ENCODE assay signal across 12 cellular contexts in genomic region chr3:24119321-24119751, GRCh38.
DNase-seq lines count a peak whose midpoint lies in the region; ATAC-seq and TF ChIP-seq lines count a peak whose summit lies in the region.
"Had no signal": no experiment of that assay in that cellular context is flagged by ENCODE, and none has a peak within 500 bp of the region (broad histone marks: within the 10 kb centered on the region; RNA-seq: fewer than 3 reads in every experiment).

No MANE protein-coding gene starts in this region.

- peaks cover 16% of the 10 kb centered on the region for H3K4me1 ChIP-seq in psoas muscle

- ATAC-seq in psoas muscle: peak; percentile 68 to 82 (median 77)
- no peak for ATAC-seq in GM19395 (IDR thresholded peaks at IDR 0.05; ENCODE audit: unreplicated experiment)
- ATAC-seq in HG03439 (IDR thresholded peaks at IDR 0.05; ENCODE audit: unreplicated experiment): no peak
- ATAC-seq: naive thymus-derived CD4-positive, alpha-beta T cell had no signal

- DNase-seq in GM03348 (ENCODE audit: low spot score) (peak; percentile 12), NCI-H2029 treated with DMSO at 0.1 percent for 48 hours (lab: John Stamatoyannopoulos, UW) (peak; percentile 14), epithelial cell of esophagus (ENCODE audit: low read depth) (peak; percentile 77), psoas muscle (no peak), erythroblast (lab: John Stamatoyannopoulos, UW) (no peak), coronary artery (ENCODE audit: low spot score) (no peak)
- DNase-seq: activated CD4-positive, alpha-beta T cell treated with anti-CD3 and anti-CD28 coated beads, Interleukin-2, amount 50 U/mL, for 4 hours; effector CD8-positive, alpha-beta T cell; naive thymus-derived CD4-positive, alpha-beta T cell; NCI-H1105 had no signal

- intact Hi-C loops in psoas muscle (cut with DNase I): no loop called here

- TF ChIP-seq CTCF in epithelial cell of esophagus (IDR thresholded peaks at IDR 0.05; ENCODE audit: insufficient read depth, low read depth, low read length, missing control alignments): no peak
- no peak for TF ChIP-seq CTCF in psoas muscle (IDR thresholded peaks at IDR 0.05)
- no peak for TF ChIP-seq CTCF in coronary artery (IDR thresholded peaks at IDR 0.05)

- H3K27me3 ChIP-seq in psoas muscle (ENCODE audit: insufficient read depth in 3 of 3, low read length in 2 of 3): no peaks in the 10 kb centered on the region

- 65 to 74% (median 66%) methylated on average over 12 of the region's 12 CpGs for WGBS in psoas muscle, 3 donors

- no peak for TF ChIP-seq POLR2A in erythroblast (IDR thresholded peaks at IDR 0.05; ENCODE audit: low read length)

- peak overlapping the region; percentile 62 for H3K27ac ChIP-seq in psoas muscle
- H3K27ac ChIP-seq in coronary artery: no peak overlapping the region

- H3K4me3 ChIP-seq in epithelial cell of esophagus (ENCODE audit: low read length) (no peak overlapping the region), psoas muscle (no peak overlapping the region), coronary artery (no peak overlapping the region)

- H3K9me3 ChIP-seq in psoas muscle: no peaks in the 10 kb centered on the region

- H3K36me3 ChIP-seq in psoas muscle (ENCODE audit: insufficient read depth in 1 of 2, low read depth in 1 of 2): peaks cover 0 to 5% of the 10 kb centered on the region in 2 donors

Comparison
In these comparisons a context has a peak if more than half of its experiments do, and no peak if none do; other contexts are left out.
1. DNase-seq: peak in GM03348 (single experiment), NCI-H2029 treated with DMSO at 0.1 percent for 48 hours (single experiment) and epithelial cell of esophagus (single experiment); none in psoas muscle (0 of 2), erythroblast (0 of 2) and coronary artery (single experiment).
2. ATAC-seq: peak in psoas muscle (4 of 4); none in GM19395 (single experiment) and HG03439 (single experiment).